In genomic region chr14:99809376-99809775, GRCh38 we compare ENCODE assay signal across 10 cellular contexts. TPM values are rescaled to one million over a fixed set of nuclear protein-coding genes. Genes with fewer than 3 reads are reported as not detected.
A peak's percentile ranks its signal among the peaks of the same experiment; 100 is the strongest.
DNase-seq lines count a peak whose midpoint lies in the region; ATAC-seq and TF ChIP-seq lines count a peak whose summit lies in the region.
"Had no signal": no experiment of that assay in that cellular context is flagged by ENCODE, and none has a peak within 500 bp of the region (broad histone marks: within the 10 kb centered on the region; RNA-seq: fewer than 3 reads in every experiment).

No MANE protein-coding gene starts in this region.

- no peaks in the 10 kb centered on the region for H3K36me3 ChIP-seq in mucosa of descending colon (ENCODE audit: low read depth)

- intact Hi-C loops in mucosa of descending colon (cut with DNase I, micrococcal nuclease) = no loop called here

- peak overlapping the region; percentile 97 for H3K27ac Mint-ChIP-seq in type B pancreatic cell
- H3K27ac Mint-ChIP-seq: naive thymus-derived CD8-positive, alpha-beta T cell had no signal

- no peaks in the 10 kb centered on the region for H3K36me3 Mint-ChIP-seq in type B pancreatic cell
- H3K36me3 Mint-ChIP-seq: naive thymus-derived CD8-positive, alpha-beta T cell had no signal

- ATAC-seq in mucosa of descending colon = peak; percentile 32
- ATAC-seq in GM21717 (IDR thresholded peaks at IDR 0.05; ENCODE audit: unreplicated experiment) = no peak
- no peak for ATAC-seq in HG03378 (IDR thresholded peaks at IDR 0.05; ENCODE audit: unreplicated experiment)
- ATAC-seq: naive thymus-derived CD8-positive, alpha-beta T cell had no signal

- H3K4me1 Mint-ChIP-seq in type B pancreatic cell (ENCODE audit: unreplicated experiment) = peaks cover 39% of the 10 kb centered on the region
- H3K4me1 Mint-ChIP-seq: naive thymus-derived CD8-positive, alpha-beta T cell had no signal

- H3K9me3 ChIP-seq in mucosa of descending colon = no peaks in the 10 kb centered on the region

- H3K9me3 Mint-ChIP-seq in type B pancreatic cell = no peaks in the 10 kb centered on the region
- H3K9me3 Mint-ChIP-seq: naive thymus-derived CD8-positive, alpha-beta T cell had no signal

- no peak for TF ChIP-seq CTCF in LNCaP clone FGC (IDR thresholded peaks at IDR 0.05; ENCODE audit: control insufficient read depth, extremely low read depth, insufficient read depth)
- TF ChIP-seq CTCF in mucosa of descending colon (IDR thresholded peaks at IDR 0.05) = no peak
- no peak for TF ChIP-seq CTCF in type B pancreatic cell (conservative IDR thresholded peaks at IDR 0.05)

- H3K4me3 Mint-ChIP-seq in type B pancreatic cell = peak overlapping the region; percentile 46
- H3K4me3 Mint-ChIP-seq: naive thymus-derived CD8-positive, alpha-beta T cell had no signal

- DNase-seq in LNCaP clone FGC (ENCODE audit: low read depth) (peak; percentile 19), fibroblast of gingiva (ENCODE audit: low read depth) (peak; percentile 98), mucosa of descending colon (peak; percentile 20 to 58 (median 43)), type B pancreatic cell (ENCODE audit: extremely low spot score, unreplicated experiment) (no peak)
- DNase-seq in activated CD8-positive, alpha-beta memory T cell treated with anti-CD3 and anti-CD28 coated beads, Interleukin-2, amount 50 U/mL, for 48 hours = no peak
- DNase-seq: GDM1; naive thymus-derived CD8-positive, alpha-beta T cell; stimulated activated CD4-positive, alpha-beta T cell treated with anti-CD3 and anti-CD28 coated beads, Interleukin-4, amount 100 ng/mL, for 4 hours had no signal

- no peaks in the 10 kb centered on the region for H3K27me3 Mint-ChIP-seq in type B pancreatic cell

- H3K4me3 ChIP-seq in LNCaP clone FGC (ENCODE audit: low read depth, low read length) = no peak overlapping the region
- no peak overlapping the region for H3K4me3 ChIP-seq in mucosa of descending colon

- no peaks in the 10 kb centered on the region for H3K4me1 ChIP-seq in mucosa of descending colon (ENCODE audit: low read depth)

RNA-seq across cellular contexts. Expression of gene EML1, which starts 16.2 kb away (rescaled TPM):
- total RNA-seq in mucosa of descending colon = 10 to 100 TPM in 1 of 3 donors, 1 to 10 TPM in 2; 5.4 to 82.5 (median 8.1) TPM
- total RNA-seq in type B pancreatic cell (ENCODE audit: low replicate concordance) = 45.7 and 73.8 TPM in 2 replicates
- total RNA-seq: naive thymus-derived CD8-positive, alpha-beta T cell had no signal

Comparison
In these comparisons a context has a peak if more than half of its experiments do, and no peak if none do; other contexts are left out.
1. DNase-seq: peak in LNCaP clone FGC (single experiment), fibroblast of gingiva (single experiment) and mucosa of descending colon (3 of 3); none in type B pancreatic cell (single experiment) and activated CD8-positive, alpha-beta memory T cell treated with anti-CD3 and anti-CD28 coated beads, Interleukin-2, amount 50 U/mL, for 48 hours (single experiment).